8 cellular contexts compared by ENCODE assay signal in genomic region chr11:4186464-4187054, GRCh38.
DNase-seq lines count a peak whose midpoint lies in the region; ATAC-seq, FAIRE-seq and TF ChIP-seq lines count a peak whose summit lies in the region.

No MANE protein-coding gene starts in this region.

- 28 to 33% (median 28%) methylated on average over 9 of the region's 9 CpGs for WGBS in small intestine, 3 donors

- H3K4me1 ChIP-seq in SJSA1 (replicated peaks) = peaks cover 10% of the 10 kb centered on the region
- H3K4me1 ChIP-seq in fibroblast of lung (ENCODE audit: control insufficient read depth, extremely low read depth, insufficient read depth, low read length) = no peaks in the 10 kb centered on the region
- no peaks in the 10 kb centered on the region for H3K4me1 ChIP-seq in small intestine (ENCODE audit: control insufficient read depth in 2 of 2, insufficient read depth in 1 of 2, low read depth in 1 of 2, low read length in 1 of 2)

- H3K4me3 ChIP-seq in SJSA1 (peak overlapping the region; percentile 49), fibroblast of lung (replicated peaks in 1 of 4; ENCODE audit: control extremely low read depth in 1 of 4, insufficient read depth in 1 of 4, low read depth in 3 of 4, low read length in 4 of 4) (peak overlapping the region in 3 of 4 experiments; percentile 48 to 70 (median 59)), retinal pigment epithelial cell (ENCODE audit: low read length) (peak overlapping the region; percentile 60), small intestine (ENCODE audit: low read depth in 1 of 2, low read length in 2 of 2) (no peak overlapping the region)

- no peaks in the 10 kb centered on the region for H3K36me3 ChIP-seq in SJSA1
- no peaks in the 10 kb centered on the region for H3K36me3 ChIP-seq in fibroblast of lung (ENCODE audit: control insufficient read depth, insufficient read depth, low read length)
- no peaks in the 10 kb centered on the region for H3K36me3 ChIP-seq in small intestine (ENCODE audit: control insufficient read depth in 2 of 2, insufficient read depth in 2 of 2, low read length in 2 of 2)

- no peak overlapping the region for H2AFZ ChIP-seq in fibroblast of lung (ENCODE audit: low read length)

- no peak overlapping the region for H3K27ac ChIP-seq in SJSA1
- no peak overlapping the region for H3K27ac ChIP-seq in fibroblast of lung (ENCODE audit: insufficient read depth, low read length)
- no peak overlapping the region for H3K27ac ChIP-seq in small intestine (ENCODE audit: low read depth in 1 of 2, low read length in 1 of 2)

- DNase-seq in GM13977 (ENCODE audit: low spot score) (no peak), SJSA1 (ENCODE audit: low read depth in 1 of 2, low spot score in 2 of 2) (peak in 1 of 2 experiments; percentile 30), fibroblast of lung (ENCODE audit: low read depth in 2 of 2) (no peak), retinal pigment epithelial cell (ENCODE audit: low read depth) (no peak), small intestine (no peak), medulla oblongata (ENCODE audit: extremely low spot score) (no peak)

- H4K20me1 ChIP-seq in fibroblast of lung (ENCODE audit: control insufficient read depth, extremely low read depth, insufficient read depth, low read length) = no peaks in the 10 kb centered on the region

- TF ChIP-seq CTCF in GM13977 (IDR thresholded peaks at IDR 0.05; ENCODE audit: extremely low read depth, insufficient read depth, missing control alignments) (peak; percentile 1), fibroblast of lung (conservative IDR thresholded peaks at IDR 0.05 in 1 of 2, IDR thresholded peaks at IDR 0.05 in 1 of 2; ENCODE audit: low read depth in 1 of 2, low read length in 2 of 2) (no peak), retinal pigment epithelial cell (conservative IDR thresholded peaks at IDR 0.05; ENCODE audit: low read depth, low read length) (no peak)

- no peak for ATAC-seq in activated CD4-positive, CD25-positive, alpha-beta regulatory T cell treated with anti-CD3 and anti-CD28 coated beads, Interleukin-2, amount 50 U/mL, for 24 hours
- no peak for ATAC-seq in HG02885 (IDR thresholded peaks at IDR 0.05; ENCODE audit: poor library complexity, unreplicated experiment)

- H3K4me2 ChIP-seq in fibroblast of lung (ENCODE audit: extremely low read depth, insufficient read depth, low read length) = no peak overlapping the region

- no peaks in the 10 kb centered on the region; the same call in 1 of the 2 replicates for H3K27me3 ChIP-seq in SJSA1 (replicated peaks)
- no peaks in the 10 kb centered on the region for H3K27me3 ChIP-seq in fibroblast of lung (ENCODE audit: control insufficient read depth, insufficient read depth, low read length)
- no peaks in the 10 kb centered on the region for H3K27me3 ChIP-seq in small intestine (ENCODE audit: control insufficient read depth in 2 of 2, insufficient read depth in 2 of 2, low read length in 2 of 2)

- in situ Hi-C loops in GM13977 (cut with MboI; ENCODE audit: low pct_unique_long_range_greater_than_20kb, low sequenced_read_pairs, unreplicated experiment) = no loop called here

- no peaks in the 10 kb centered on the region for H3K79me2 ChIP-seq in fibroblast of lung (ENCODE audit: control insufficient read depth, insufficient read depth, low read length)

- H3K9ac ChIP-seq in fibroblast of lung (ENCODE audit: insufficient read depth, low read length) = no peak overlapping the region

- H3K9me3 ChIP-seq in SJSA1 (replicated peaks) (no peaks in the 10 kb centered on the region), fibroblast of lung (ENCODE audit: control insufficient read depth, insufficient read depth, low read depth, low read length) (no peaks in the 10 kb centered on the region), small intestine (ENCODE audit: control insufficient read depth, low read depth) (no peaks in the 10 kb centered on the region)

- no peak for FAIRE-seq in small intestine (lab: Jason Lieb, UNC)

Comparison
In these comparisons a context has a peak if more than half of its experiments do, and no peak if none do; other contexts are left out.
1. H3K4me3 ChIP-seq: peak in SJSA1 (single experiment), fibroblast of lung (3 of 4) and retinal pigment epithelial cell (single experiment); none in small intestine (0 of 2).